Comparison of ENCODE assay signal across 10 cellular contexts in the genomic region with DNA sequence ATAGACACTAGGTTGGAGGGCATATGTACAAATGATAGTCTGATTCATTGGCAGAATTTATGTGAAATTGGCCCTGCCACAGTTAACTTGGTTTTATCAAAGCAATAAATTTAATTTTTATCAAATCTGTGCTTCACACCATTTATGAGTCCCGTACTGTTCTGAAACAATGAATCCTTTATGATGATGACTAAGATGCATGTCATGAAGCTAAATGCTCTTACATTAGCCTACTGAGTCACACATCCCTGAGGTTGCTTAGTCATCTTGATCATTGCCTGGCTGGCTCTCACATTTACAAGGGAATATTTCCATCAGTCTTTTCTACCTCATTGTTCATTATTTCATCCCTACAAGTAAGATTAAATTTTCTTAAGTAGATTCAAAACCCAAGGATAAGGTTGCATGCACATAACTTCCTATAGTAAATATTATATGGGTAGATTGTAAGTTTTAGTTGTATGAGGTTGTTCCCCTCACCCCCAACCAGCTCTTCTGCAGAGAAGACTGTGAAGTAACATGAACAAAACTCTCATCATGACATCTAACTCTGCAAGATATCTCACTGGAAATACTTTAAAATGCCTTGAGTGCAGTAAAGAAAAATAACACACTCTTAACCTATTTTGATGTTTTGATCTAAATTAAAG.
DNase-seq lines count a peak whose midpoint lies in the region; ATAC-seq, FAIRE-seq and TF ChIP-seq lines count a peak whose summit lies in the region.
"Had no signal": no experiment of that assay in that cellular context is flagged by ENCODE, and none has a peak within 500 bp of the region (broad histone marks: within the 10 kb centered on the region; RNA-seq: fewer than 3 reads in every experiment).

No MANE protein-coding gene starts in this region.

- no peak for TF ChIP-seq EP300 in HepG2 (IDR thresholded peaks at IDR 0.05; ENCODE audit: low read depth in 2 of 2, low read length in 2 of 2)
- TF ChIP-seq EP300 in HepG2 (CRISPR knock-in tag; IDR thresholded peaks at IDR 0.05; ENCODE audit: borderline replicate concordance), result no peak

- H3K4me1 ChIP-seq in HepG2 (ENCODE audit: insufficient read depth, low read length), result no peaks in the 10 kb centered on the region
- H3K4me1 ChIP-seq: right lobe of liver had no signal

- DNase-seq in AG08395 (ENCODE audit: low spot score), result peak; percentile 89
- peak; percentile 97 for DNase-seq in HT1080 (ENCODE audit: low read depth)
- DNase-seq in astrocyte of the cerebellum (ENCODE audit: low read depth), result peak; percentile 94
- DNase-seq in HepG2 (ENCODE audit: low spot score), result peak; percentile 40
- DNase-seq in NCI-H524 treated with DMSO at 0.1 percent for 48 hours (lab: John Stamatoyannopoulos, UW), result no peak
- DNase-seq in NCI-H69 (lab: John Stamatoyannopoulos, UW), result no peak
- DNase-seq in NCI-H510A (lab: John Stamatoyannopoulos, UW), result no peak
- DNase-seq: activated naive CD8-positive, alpha-beta T cell treated with anti-CD3 and anti-CD28 coated beads, Interleukin-2, amount 10 ng/mL, durations not matched to agents 7 days and 5 days; right lobe of liver had no signal

- POLR2A ChIA-PET in HepG2 (lab: Yijun Ruan, JAX), result no interaction called here

- no peaks in the 10 kb centered on the region for H3K79me2 ChIP-seq in HepG2 (ENCODE audit: insufficient read depth, low read length)

- CTCF ChIA-PET in HepG2 (lab: Yijun Ruan, JAX; ENCODE audit: low intra/inter-chr PET ratio, low total read pairs), result no interaction called here

- no peaks in the 10 kb centered on the region for H3K9me3 ChIP-seq in HepG2 (ENCODE audit: low read length)
- H3K9me3 ChIP-seq: right lobe of liver had no signal

- TF ChIP-seq RAD21 in HepG2 (CRISPR knock-in tag; IDR thresholded peaks at IDR 0.05), result no peak

- H3K9ac ChIP-seq in HepG2 (ENCODE audit: insufficient read depth, low read depth, low read length), result no peak overlapping the region

- H4K20me1 ChIP-seq in HepG2 (ENCODE audit: insufficient read depth, low read length), result no peaks in the 10 kb centered on the region

- intact Hi-C loops in HepG2 (cut with micrococcal nuclease; ENCODE audit: unreplicated experiment), result loop anchor here (10.0 kb wide), 1 partner anchor 1661 kb away; no protein-coding TSS in a partner anchor

- no peak for ATAC-seq in HepG2
- no peak for ATAC-seq in GM18517 (IDR thresholded peaks at IDR 0.05; ENCODE audit: unreplicated experiment)

- no peaks in the 10 kb centered on the region for H3K27me3 ChIP-seq in HepG2 (ENCODE audit: control insufficient read depth in 1 of 2, insufficient read depth in 2 of 2, low read length in 2 of 2)
- H3K27me3 ChIP-seq: right lobe of liver had no signal

- TF ChIP-seq CTCF in astrocyte of the cerebellum (IDR thresholded peaks at IDR 0.05; ENCODE audit: low read depth, low read length, missing control alignments) (no peak), HepG2 (CRISPR knock-in tag; IDR thresholded peaks at IDR 0.05) (no peak)

- 0% methylated on average over 1 of the region's 1 CpG for WGBS in HepG2 (ENCODE audit: low lambda C conversion rate)

- no peak overlapping the region for H3K4me2 ChIP-seq in HepG2 (ENCODE audit: low read depth, low read length)

- in situ Hi-C loops in astrocyte of the cerebellum (cut with HindIII; ENCODE audit: low sequenced_read_pairs) (no loop called here), HepG2 (cut with HindIII; ENCODE audit: extremely low pct_ligation_motif_present, low pct_unique_long_range_greater_than_20kb) (no loop called here)

- no peak for TF ChIP-seq POLR2A in HepG2 (IDR thresholded peaks at IDR 0.05; ENCODE audit: insufficient read depth in 1 of 2, low read depth in 2 of 2, low read length in 2 of 2)

- H3K36me3 ChIP-seq in HepG2 (replicated peaks in 1 of 2; ENCODE audit: control insufficient read depth in 1 of 2, insufficient read depth in 2 of 2, low read length in 2 of 2), result no peaks in the 10 kb centered on the region
- H3K36me3 ChIP-seq: right lobe of liver had no signal

- no peak overlapping the region for H3K27ac ChIP-seq in HepG2 (ENCODE audit: extremely low read length, insufficient read depth, low read length)
- H3K27ac ChIP-seq: right lobe of liver had no signal

- no peak for FAIRE-seq in HepG2 (lab: Jason Lieb, UNC)

- no peak overlapping the region for H2AFZ ChIP-seq in HepG2 (ENCODE audit: low read length)

- no peak overlapping the region for H3K4me3 ChIP-seq in astrocyte of the cerebellum (ENCODE audit: low read depth, low read length)
- H3K4me3 ChIP-seq in HepG2 (replicated peaks in 1 of 3; ENCODE audit: insufficient read depth in 1 of 3, low read depth in 2 of 3, low read length in 3 of 3), result no peak overlapping the region
- H3K4me3 ChIP-seq: right lobe of liver had no signal

- BruUV-seq in HepG2 (replicated peaks; lab: Mats Ljungman, UMichigan), result no TSS peak

TF ChIP-seq in HepG2, 621 proteins besides CTCF, POLR2A, EP300 and RAD21:
- TF ChIP-seq ZNF781 (CRISPR knock-in tag; IDR thresholded peaks at IDR 0.05; ENCODE audit: borderline replicate concordance, not compliant biosample characterization) (no peak), FOXO1 (CRISPR knock-in tag; IDR thresholded peaks at IDR 0.05) (no peak), FOSL2 (CRISPR knock-in tag; IDR thresholded peaks at IDR 0.05) (peak; percentile 81), ATAD3A (CRISPR knock-in tag; IDR thresholded peaks at IDR 0.05) (no peak), EEA1 (CRISPR knock-in tag; IDR thresholded peaks at IDR 0.05; ENCODE audit: borderline replicate concordance) (no peak)
- TF ChIP-seq, protein P1, sequence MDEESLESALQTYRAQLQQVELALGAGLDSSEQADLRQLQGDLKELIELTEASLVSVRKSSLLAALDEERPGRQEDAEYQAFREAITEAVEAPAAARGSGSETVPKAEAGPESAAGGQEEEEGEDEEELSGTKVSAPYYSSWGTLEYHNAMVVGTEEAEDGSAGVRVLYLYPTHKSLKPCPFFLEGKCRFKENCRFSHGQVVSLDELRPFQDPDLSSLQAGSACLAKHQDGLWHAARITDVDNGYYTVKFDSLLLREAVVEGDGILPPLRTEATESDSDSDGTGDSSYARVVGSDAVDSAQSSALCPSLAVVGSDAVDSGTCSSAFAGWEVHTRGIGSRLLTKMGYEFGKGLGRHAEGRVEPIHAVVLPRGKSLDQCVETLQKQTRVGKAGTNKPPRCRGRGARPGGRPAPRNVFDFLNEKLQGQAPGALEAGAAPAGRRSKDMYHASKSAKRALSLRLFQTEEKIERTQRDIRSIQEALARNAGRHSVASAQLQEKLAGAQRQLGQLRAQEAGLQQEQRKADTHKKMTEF (CRISPR knock-in tag; IDR thresholded peaks at IDR 0.05), result no peak

Comparison
In these comparisons a context has a peak if more than half of its experiments do, and no peak if none do; other contexts are left out.
1. DNase-seq: peak in AG08395 (single experiment), HT1080 (single experiment), astrocyte of the cerebellum (single experiment) and HepG2 (single experiment); none in NCI-H524 treated with DMSO at 0.1 percent for 48 hours (single experiment), NCI-H69 (single experiment) and NCI-H510A (single experiment).